Comparison of ENCODE assay signal across 8 cellular contexts in the genomic region with DNA sequence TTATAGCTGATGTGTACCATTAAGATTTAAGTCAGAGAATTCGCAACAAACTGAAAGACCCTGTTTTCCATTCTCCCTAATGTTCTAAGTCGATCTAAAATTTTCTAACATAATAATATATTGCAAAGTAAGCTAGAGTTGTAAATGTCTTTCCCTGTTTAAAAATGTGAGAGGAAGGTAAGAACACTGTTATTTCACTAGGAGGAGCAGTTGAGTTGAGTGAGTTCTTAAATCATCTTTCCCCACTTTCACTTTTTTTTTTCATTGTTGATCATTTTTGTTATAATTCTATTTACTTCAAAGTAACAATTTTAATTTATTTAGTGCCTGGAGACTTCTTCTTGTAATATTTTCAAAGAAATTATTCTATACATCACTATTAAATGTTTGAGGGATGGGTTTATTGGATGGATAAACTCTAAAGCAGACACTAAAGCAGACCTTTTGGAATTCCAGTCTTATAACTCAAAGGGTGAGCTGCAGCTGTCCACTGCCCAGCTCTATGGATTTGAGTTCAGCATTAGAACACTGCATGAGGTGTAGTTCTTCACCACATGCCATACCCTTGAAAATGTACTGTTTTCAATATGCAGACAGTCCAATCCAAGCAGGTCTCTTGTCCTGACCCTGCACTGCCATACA.
DNase-seq lines count a peak whose midpoint lies in the region; ATAC-seq, FAIRE-seq and TF ChIP-seq lines count a peak whose summit lies in the region.

No MANE protein-coding gene starts in this region.

- H3K4me3 ChIP-seq in neural progenitor cell, result no peak overlapping the region

- peak; percentile 68 for TF ChIP-seq CTCF in neural progenitor cell (IDR thresholded peaks at IDR 0.05)

- H3K9ac ChIP-seq in neural progenitor cell, result no peak overlapping the region

- ATAC-seq in Right ventricle myocardium superior (ENCODE audit: poor library complexity), result peak; percentile 64
- ATAC-seq in HG02610 (IDR thresholded peaks at IDR 0.05; ENCODE audit: unreplicated experiment), result no peak
- ATAC-seq in GM21576 (IDR thresholded peaks at IDR 0.05; ENCODE audit: unreplicated experiment), result no peak

- no peak overlapping the region for H3K27ac ChIP-seq in neural progenitor cell

- H3K9me3 ChIP-seq in neural progenitor cell (ENCODE audit: low read depth), result no peaks in the 10 kb centered on the region

- no peak overlapping the region for H3K27ac Mint-ChIP-seq in neural progenitor cell

- no peak overlapping the region for H3K4me3 Mint-ChIP-seq in neural progenitor cell

- H3K4me1 ChIP-seq in neural progenitor cell, result peaks cover 6% of the 10 kb centered on the region

- no peaks in the 10 kb centered on the region for H3K36me3 ChIP-seq in neural progenitor cell

- H4K20me1 ChIP-seq in neural progenitor cell (ENCODE audit: low read depth), result no peaks in the 10 kb centered on the region

- intact Hi-C loops in Right ventricle myocardium superior (cut with DNase I) (loop anchor here (10.0 kb wide), 2 partner anchors 182 to 552 kb away; partner anchors contain the start of gene FZD1), cardiac septum (cut with DNase I) (loop anchor here (5.0 kb wide), 2 partner anchors 554 to 699 kb away; no protein-coding TSS in a partner anchor)

- no peaks in the 10 kb centered on the region for H3K79me2 ChIP-seq in neural progenitor cell (ENCODE audit: low read depth)

- H3F3A ChIP-seq in neural progenitor cell (ENCODE audit: low read depth), result peaks cover 8% of the 10 kb centered on the region

- H3K36me3 Mint-ChIP-seq in neural progenitor cell, result peaks cover 2% of the 10 kb centered on the region

- DNase-seq in Right ventricle myocardium superior (no peak), cardiac septum (ENCODE audit: low spot score) (no peak), NCI-H2171 (lab: John Stamatoyannopoulos, UW) (peak; percentile 10), neural progenitor cell (ENCODE audit: low spot score) (no peak), HUDEP-2 (lab: John Stamatoyannopoulos, UW; ENCODE audit: unreplicated experiment in 76 of 76) (no peak)

- no peaks in the 10 kb centered on the region for H3K9me3 Mint-ChIP-seq in neural progenitor cell

- H3K4me1 Mint-ChIP-seq in neural progenitor cell, result peaks cover 27% of the 10 kb centered on the region

- peaks cover 2% of the 10 kb centered on the region for H3K27me3 Mint-ChIP-seq in neural progenitor cell (ENCODE audit: insufficient read depth, low read depth)

- H2AFZ ChIP-seq in neural progenitor cell (replicated peaks), result no peak overlapping the region

- no peaks in the 10 kb centered on the region for H3K27me3 ChIP-seq in neural progenitor cell

- no peak overlapping the region for H3K4me2 ChIP-seq in neural progenitor cell

- FAIRE-seq in colon (lab: Jason Lieb, UNC), result peak; percentile 53
